6 cellular contexts compared by ENCODE assay signal in genomic region chr12:125018356-125018755, GRCh38.
"Had no signal": no experiment of that assay in that cellular context is flagged by ENCODE, and none has a peak within 500 bp of the region (broad histone marks: within the 10 kb centered on the region; RNA-seq: fewer than 3 reads in every experiment).

No MANE protein-coding gene starts in this region.

- DNase-seq: GOT3, H7, HCEC 1CT, KBM-7 had no signal

- H3K27me3 Mint-ChIP-seq: IgD-negative memory B cell had no signal

- H3K9me3 Mint-ChIP-seq: IgD-negative memory B cell had no signal

- FAIRE-seq: HTR-8/SVneo had no signal

- H3K4me1 Mint-ChIP-seq: IgD-negative memory B cell had no signal

- H3K4me3 Mint-ChIP-seq: IgD-negative memory B cell had no signal
